In genomic region chr11:57777969-57778317, GRCh38 we compare ENCODE assay signal across 1 cellular context.
TF ChIP-seq lines count a peak whose summit lies in the region.

No MANE protein-coding gene starts in this region.

TF ChIP-seq in GM12878, 131 proteins besides CTCF, POLR2A, EP300 and RAD21:
- TF ChIP-seq YY1 (IDR thresholded peaks at IDR 0.05; ENCODE audit: low read depth, low read length) (no peak), CEBPB (IDR thresholded peaks at IDR 0.05; ENCODE audit: borderline replicate concordance in 1 of 2, low read depth in 2 of 2, low read length in 2 of 2) (no peak), ESRRA (IDR thresholded peaks at IDR 0.05; ENCODE audit: low read length) (no peak), RAD51 (IDR thresholded peaks at IDR 0.05) (no peak), CHD2 (IDR thresholded peaks at IDR 0.05; ENCODE audit: borderline replicate concordance, low read depth, low read length) (no peak), SMARCA5 (IDR thresholded peaks at IDR 0.05) (no peak), BACH1 (IDR thresholded peaks at IDR 0.05; ENCODE audit: borderline replicate concordance) (no peak), SREBF1 (IDR thresholded peaks at IDR 0.05; ENCODE audit: low read length) (no peak), HDGF (IDR thresholded peaks at IDR 0.05) (no peak), SMAD5 (IDR thresholded peaks at IDR 0.05; ENCODE audit: low read depth) (no peak), ZZZ3 (IDR thresholded peaks at IDR 0.05; ENCODE audit: control insufficient read depth, insufficient read length, low read depth) (no peak), CBX5 (IDR thresholded peaks at IDR 0.05; ENCODE audit: low read depth) (no peak), REST (IDR thresholded peaks at IDR 0.05; ENCODE audit: low read depth, low read length) (no peak), PML (IDR thresholded peaks at IDR 0.05; ENCODE audit: low read length) (no peak), NBN (IDR thresholded peaks at IDR 0.05) (no peak), FOXM1 (IDR thresholded peaks at IDR 0.05; ENCODE audit: low read depth, low read length) (no peak), KLF5 (IDR thresholded peaks at IDR 0.05; ENCODE audit: partially characterized antibody) (no peak)
- TF ChIP-seq, protein P1, sequence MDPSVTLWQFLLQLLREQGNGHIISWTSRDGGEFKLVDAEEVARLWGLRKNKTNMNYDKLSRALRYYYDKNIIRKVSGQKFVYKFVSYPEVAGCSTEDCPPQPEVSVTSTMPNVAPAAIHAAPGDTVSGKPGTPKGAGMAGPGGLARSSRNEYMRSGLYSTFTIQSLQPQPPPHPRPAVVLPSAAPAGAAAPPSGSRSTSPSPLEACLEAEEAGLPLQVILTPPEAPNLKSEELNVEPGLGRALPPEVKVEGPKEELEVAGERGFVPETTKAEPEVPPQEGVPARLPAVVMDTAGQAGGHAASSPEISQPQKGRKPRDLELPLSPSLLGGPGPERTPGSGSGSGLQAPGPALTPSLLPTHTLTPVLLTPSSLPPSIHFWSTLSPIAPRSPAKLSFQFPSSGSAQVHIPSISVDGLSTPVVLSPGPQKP (IDR thresholded peaks at IDR 0.05; ENCODE audit: low read depth, low read length) = no peak
- TF ChIP-seq, protein P2, sequence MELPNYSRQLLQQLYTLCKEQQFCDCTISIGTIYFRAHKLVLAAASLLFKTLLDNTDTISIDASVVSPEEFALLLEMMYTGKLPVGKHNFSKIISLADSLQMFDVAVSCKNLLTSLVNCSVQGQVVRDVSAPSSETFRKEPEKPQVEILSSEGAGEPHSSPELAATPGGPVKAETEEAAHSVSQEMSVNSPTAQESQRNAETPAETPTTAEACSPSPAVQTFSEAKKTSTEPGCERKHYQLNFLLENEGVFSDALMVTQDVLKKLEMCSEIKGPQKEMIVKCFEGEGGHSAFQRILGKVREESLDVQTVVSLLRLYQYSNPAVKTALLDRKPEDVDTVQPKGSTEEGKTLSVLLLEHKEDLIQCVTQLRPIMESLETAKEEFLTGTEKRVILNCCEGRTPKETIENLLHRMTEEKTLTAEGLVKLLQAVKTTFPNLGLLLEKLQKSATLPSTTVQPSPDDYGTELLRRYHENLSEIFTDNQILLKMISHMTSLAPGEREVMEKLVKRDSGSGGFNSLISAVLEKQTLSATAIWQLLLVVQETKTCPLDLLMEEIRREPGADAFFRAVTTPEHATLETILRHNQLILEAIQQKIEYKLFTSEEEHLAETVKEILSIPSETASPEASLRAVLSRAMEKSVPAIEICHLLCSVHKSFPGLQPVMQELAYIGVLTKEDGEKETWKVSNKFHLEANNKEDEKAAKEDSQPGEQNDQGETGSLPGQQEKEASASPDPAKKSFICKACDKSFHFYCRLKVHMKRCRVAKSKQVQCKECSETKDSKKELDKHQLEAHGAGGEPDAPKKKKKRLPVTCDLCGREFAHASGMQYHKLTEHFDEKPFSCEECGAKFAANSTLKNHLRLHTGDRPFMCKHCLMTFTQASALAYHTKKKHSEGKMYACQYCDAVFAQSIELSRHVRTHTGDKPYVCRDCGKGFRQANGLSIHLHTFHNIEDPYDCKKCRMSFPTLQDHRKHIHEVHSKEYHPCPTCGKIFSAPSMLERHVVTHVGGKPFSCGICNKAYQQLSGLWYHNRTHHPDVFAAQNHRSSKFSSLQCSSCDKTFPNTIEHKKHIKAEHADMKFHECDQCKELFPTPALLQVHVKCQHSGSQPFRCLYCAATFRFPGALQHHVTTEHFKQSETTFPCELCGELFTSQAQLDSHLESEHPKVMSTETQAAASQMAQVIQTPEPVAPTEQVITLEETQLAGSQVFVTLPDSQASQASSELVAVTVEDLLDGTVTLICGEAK (IDR thresholded peaks at IDR 0.05; ENCODE audit: borderline replicate concordance) = no peak
